ENCODE assay signal across 22 cellular contexts in genomic region chr19:33705090-33705847, GRCh38.
DNase-seq lines count a peak whose midpoint lies in the region; ATAC-seq, FAIRE-seq and TF ChIP-seq lines count a peak whose summit lies in the region.
"Had no signal": no experiment of that assay in that cellular context is flagged by ENCODE, and none has a peak within 500 bp of the region (broad histone marks: within the 10 kb centered on the region; RNA-seq: fewer than 3 reads in every experiment).

No MANE protein-coding gene starts in this region.

- H3K4me2 ChIP-seq in K562 (ENCODE audit: insufficient read depth, low read length) = no peak overlapping the region
- no peak overlapping the region for H3K4me2 ChIP-seq in neuronal stem cell (ENCODE audit: insufficient read depth, low read length, poor library complexity, severe bottlenecking)

- H3K27me3 ChIP-seq in H7 (ENCODE audit: control insufficient read depth, insufficient read depth, low read length) (no peaks in the 10 kb centered on the region), K562 (ENCODE audit: control insufficient read depth in 2 of 2, insufficient read depth in 2 of 2, low read length in 2 of 2) (peaks cover 2 to 23% of the 10 kb centered on the region in 2 experiments; a peak in 3 of 5 replicates), neuronal stem cell (ENCODE audit: control insufficient read depth in 3 of 3, insufficient read depth in 3 of 3, low read depth in 1 of 3, low read length in 3 of 3) (no peaks in the 10 kb centered on the region)
- H3K27me3 ChIP-seq: right lobe of liver had no signal

- intact Hi-C loops in CD14-positive monocyte (cut with micrococcal nuclease) = no loop called here
- intact Hi-C loops in K562 (cut with micrococcal nuclease) = no loop called here

- no peaks in the 10 kb centered on the region for H4K20me1 ChIP-seq in K562 (replicated peaks; ENCODE audit: control insufficient read depth, insufficient read depth, low read length)

- H3K79me1 ChIP-seq in neuronal stem cell (ENCODE audit: low read depth, low read length) = no peaks in the 10 kb centered on the region

- peak overlapping the region; percentile 14 for H3K4ac ChIP-seq in neuronal stem cell (ENCODE audit: low read length)

- H3K36me3 ChIP-seq in H7 (replicated peaks; ENCODE audit: control insufficient read depth, insufficient read depth, low read length) (no peaks in the 10 kb centered on the region; the same call in 1 of the 2 replicates), K562 (ENCODE audit: control insufficient read depth, insufficient read depth, low read length) (no peaks in the 10 kb centered on the region), neuronal stem cell (replicated peaks in 1 of 2; ENCODE audit: control insufficient read depth in 2 of 2, insufficient read depth in 2 of 2, low read length in 2 of 2) (no peaks in the 10 kb centered on the region)
- H3K36me3 ChIP-seq: esophagus muscularis mucosa, gastroesophageal sphincter, right lobe of liver had no signal

- H3K4me3 ChIP-seq in H7 (ENCODE audit: insufficient read depth, low read depth, low read length) = no peak overlapping the region
- no peak overlapping the region for H3K4me3 ChIP-seq in K562
- no peak overlapping the region for H3K4me3 ChIP-seq in neuronal stem cell (ENCODE audit: low read length in 2 of 2)
- H3K4me3 ChIP-seq: esophagus muscularis mucosa, gastroesophageal sphincter, right lobe of liver had no signal

- H2BK12ac ChIP-seq in neuronal stem cell (ENCODE audit: low read length) = no peak overlapping the region

- H2BK120ac ChIP-seq in neuronal stem cell (ENCODE audit: low read depth, low read length) = no peak overlapping the region

- TF ChIP-seq CTCF in CD14-positive monocyte (IDR thresholded peaks at IDR 0.05) = no peak
- peak in 2 of 3 experiments; percentile 22 to 33; a peak in 2 of 6 replicates for TF ChIP-seq CTCF in K562 (IDR thresholded peaks at IDR 0.05 in 2 of 3, conservative IDR thresholded peaks at IDR 0.05 in 1 of 3; ENCODE audit: insufficient read depth in 2 of 3, low read depth in 1 of 3, low read length in 3 of 3)

- BruUV-seq in K562 (replicated peaks; lab: Mats Ljungman, UMichigan) = no TSS peak

- no peak for FAIRE-seq in K562 (lab: Jason Lieb, UNC)
- FAIRE-seq: G401.6 had no signal

- no peak overlapping the region for H2AK5ac ChIP-seq in neuronal stem cell (ENCODE audit: low read depth, low read length)

- H2AFZ ChIP-seq in K562 (ENCODE audit: low read depth, low read length) = no peak overlapping the region
- no peak overlapping the region for H2AFZ ChIP-seq in neuronal stem cell (ENCODE audit: low read length)

- H3K9ac ChIP-seq in K562 (ENCODE audit: insufficient read depth in 1 of 2, low read depth in 2 of 2, low read length in 2 of 2) (no peak overlapping the region), neuronal stem cell (ENCODE audit: low read depth, low read length, poor library complexity) (no peak overlapping the region)

- no peak overlapping the region for H4K8ac ChIP-seq in neuronal stem cell (ENCODE audit: low read depth, low read length)

- no peak overlapping the region for H2BK15ac ChIP-seq in neuronal stem cell (ENCODE audit: low read length)

- H3K27me3 Mint-ChIP-seq in CD14-positive monocyte (ENCODE audit: low read depth in 3 of 3) = peaks cover 0 to 5% (median 0%) of the 10 kb centered on the region in 3 donors

- peaks cover 2% of the 10 kb centered on the region for H3K9me1 ChIP-seq in K562 (ENCODE audit: control insufficient read depth, insufficient read depth, low read length)

- H2BK5ac ChIP-seq in neuronal stem cell (ENCODE audit: low read length) = no peak overlapping the region

- no peak overlapping the region for H3K27ac Mint-ChIP-seq in CD14-positive monocyte
- H3K27ac Mint-ChIP-seq: activated naive CD8-positive, alpha-beta T cell treated with anti-CD3 and anti-CD28 coated beads, Interleukin-2, amount 10 ng/mL, durations not matched to agents 7 days and 5 days; activated T-helper 17 cell treated with anti-CD3 and anti-CD28 coated beads, Interleukin-2, amount 50 U/mL, for 72 hours; CD4-positive, alpha-beta T cell; effector memory CD8-positive, alpha-beta T cell; memory B cell; naive B cell had no signal

- H3K9me3 Mint-ChIP-seq in CD14-positive monocyte = peaks cover 0 to 3% (median 0%) of the 10 kb centered on the region in 7 donors
- H3K9me3 Mint-ChIP-seq: activated naive CD8-positive, alpha-beta T cell treated with anti-CD3 and anti-CD28 coated beads, Interleukin-2, amount 10 ng/mL, durations not matched to agents 7 days and 5 days; activated T-helper 17 cell treated with anti-CD3 and anti-CD28 coated beads, Interleukin-2, amount 50 U/mL, for 72 hours; effector memory CD8-positive, alpha-beta T cell had no signal

- ATAC-seq in K562 (no peak), HG02642 (IDR thresholded peaks at IDR 0.05; ENCODE audit: poor library complexity, unreplicated experiment) (no peak), HG03159 (IDR thresholded peaks at IDR 0.05; ENCODE audit: unreplicated experiment) (no peak)
- ATAC-seq: activated T-helper 17 cell treated with anti-CD3 and anti-CD28 coated beads, Interleukin-2, amount 50 U/mL, for 72 hours; effector memory CD8-positive, alpha-beta T cell; gastroesophageal sphincter had no signal

- no peaks in the 10 kb centered on the region for H3K9me3 ChIP-seq in K562 (replicated peaks; ENCODE audit: control insufficient read depth, insufficient read depth, low read depth, low read length)
- H3K9me3 ChIP-seq in neuronal stem cell (replicated peaks in 1 of 2; ENCODE audit: control insufficient read depth in 2 of 2, insufficient read depth in 1 of 2, low read depth in 1 of 2, low read length in 2 of 2) = no peaks in the 10 kb centered on the region
- H3K9me3 ChIP-seq: right lobe of liver had no signal

- DNase-seq in CD14-positive monocyte (ENCODE audit: low spot score) (peak; percentile 38), H7 (peak; percentile 76), K562 (ENCODE audit: extremely low read depth in 1 of 4, low spot score in 3 of 4) (no peak), neuronal stem cell (ENCODE audit: low spot score) (no peak), LoVo (ENCODE audit: low spot score) (no peak)
- DNase-seq: activated CD8-positive, alpha-beta memory T cell treated with anti-CD3 and anti-CD28 coated beads, Interleukin-2, amount 50 U/mL, for 4 hours; activated naive CD8-positive, alpha-beta T cell treated with anti-CD3 and anti-CD28 coated beads, Interleukin-2, amount 10 ng/mL, durations not matched to agents 7 days and 5 days; CD4-positive, alpha-beta T cell; effector memory CD8-positive, alpha-beta T cell; kidney glomerular epithelial cell; naive B cell; NCI-H1105 treated with DMSO at 0.1 percent for 48 hours; NCI-H2029 treated with DMSO at 0.1 percent for 48 hours; NCI-H226; right lobe of liver had no signal

- CTCF ChIA-PET in K562 (lab: Yijun Ruan, JAX; ENCODE audit: low intra/inter-chr PET ratio) = no interaction called here

- TF ChIP-seq EP300 in K562 (IDR thresholded peaks at IDR 0.05; ENCODE audit: low read length) = no peak

- peak overlapping the region; percentile 24 for H3K18ac ChIP-seq in neuronal stem cell (ENCODE audit: low read length)

- H3K23ac ChIP-seq in neuronal stem cell (ENCODE audit: low read depth, low read length, poor library complexity) = no peak overlapping the region

- peak in 1 of 2 experiments; percentile 39; a peak in 2 of 4 replicates for TF ChIP-seq RAD21 in K562 (CRISPR knock-in tag; conservative IDR thresholded peaks at IDR 0.05 in 1 of 2, IDR thresholded peaks at IDR 0.05 in 1 of 2)

- TF ChIP-seq POLR2A in K562 (conservative IDR thresholded peaks at IDR 0.05) = no peak

- H3K4me3 Mint-ChIP-seq in CD14-positive monocyte = no peak overlapping the region
- H3K4me3 Mint-ChIP-seq: activated naive CD8-positive, alpha-beta T cell treated with anti-CD3 and anti-CD28 coated beads, Interleukin-2, amount 10 ng/mL, durations not matched to agents 7 days and 5 days; activated T-helper 17 cell treated with anti-CD3 and anti-CD28 coated beads, Interleukin-2, amount 50 U/mL, for 72 hours; CD4-positive, alpha-beta T cell; effector memory CD8-positive, alpha-beta T cell; memory B cell; naive B cell had no signal

- no peaks in the 10 kb centered on the region for H3K79me2 ChIP-seq in K562 (ENCODE audit: control insufficient read depth, insufficient read depth, low read length)

- H3K27ac ChIP-seq in K562 (ENCODE audit: extremely low read depth, low read depth, low read length) = no peak overlapping the region
- H3K27ac ChIP-seq in neuronal stem cell (replicated peaks; ENCODE audit: low read length) = no peak overlapping the region
- H3K27ac ChIP-seq: esophagus muscularis mucosa, gastroesophageal sphincter, right lobe of liver had no signal

- H3K4me1 ChIP-seq in K562 (replicated peaks in 1 of 2; ENCODE audit: control insufficient read depth in 2 of 2, insufficient read depth in 2 of 2, low read length in 2 of 2) (no peaks in the 10 kb centered on the region), neuronal stem cell (ENCODE audit: control insufficient read depth in 2 of 2, insufficient read depth in 1 of 2, low read depth in 1 of 2, low read length in 2 of 2) (no peaks in the 10 kb centered on the region)
- H3K4me1 ChIP-seq: esophagus muscularis mucosa, gastroesophageal sphincter, right lobe of liver had no signal

- 2% methylated on average over 11 of the region's 11 CpGs for WGBS in K562 (ENCODE audit: insufficient coverage, low coverage, missing lambda C conversion rate)
- no CpG with 5 or more reads among the region's 11 CpGs for WGBS in neuronal stem cell (ENCODE audit: extremely low coverage in 2 of 2, insufficient read length in 2 of 2, insufficient replicate concordance in 1 of 2), 2 donors

- H3K14ac ChIP-seq in neuronal stem cell (ENCODE audit: low read length) = no peak overlapping the region

- no peaks in the 10 kb centered on the region for H3K4me1 Mint-ChIP-seq in CD14-positive monocyte
- H3K4me1 Mint-ChIP-seq: activated naive CD8-positive, alpha-beta T cell treated with anti-CD3 and anti-CD28 coated beads, Interleukin-2, amount 10 ng/mL, durations not matched to agents 7 days and 5 days; activated T-helper 17 cell treated with anti-CD3 and anti-CD28 coated beads, Interleukin-2, amount 50 U/mL, for 72 hours; memory B cell; naive B cell had no signal

- H4K91ac ChIP-seq in neuronal stem cell (ENCODE audit: low read depth, low read length, poor library complexity) = no peak overlapping the region

- H3K36me3 Mint-ChIP-seq in CD14-positive monocyte = no peaks in the 10 kb centered on the region
- H3K36me3 Mint-ChIP-seq: activated naive CD8-positive, alpha-beta T cell treated with anti-CD3 and anti-CD28 coated beads, Interleukin-2, amount 10 ng/mL, durations not matched to agents 7 days and 5 days; memory B cell had no signal

- POLR2A ChIA-PET in K562 (lab: Yijun Ruan, JAX) = no interaction called here

- in situ Hi-C loops in K562 (cut with MboI) = no loop called here

TF ChIP-seq in K562, 482 proteins besides CTCF, POLR2A, EP300 and RAD21 (continues in another document):
- TF ChIP-seq MTA2 (IDR thresholded peaks at IDR 0.05; ENCODE audit: low read depth) = no peak

Comparison
In these comparisons a context has a peak if more than half of its experiments do, and no peak if none do; other contexts are left out.
1. DNase-seq: peak in CD14-positive monocyte (single experiment) and H7 (single experiment); none in K562 (0 of 4), neuronal stem cell (single experiment) and LoVo (single experiment).